In genomic region chr16:10938321-10938720, GRCh38 we compare ENCODE assay signal across 9 cellular contexts. TPM values are rescaled to one million over a fixed set of nuclear protein-coding genes. Genes with fewer than 3 reads are reported as not detected.
A peak's percentile ranks its signal among the peaks of the same experiment; 100 is the strongest.
DNase-seq lines count a peak whose midpoint lies in the region; TF ChIP-seq lines count a peak whose summit lies in the region.
"Had no signal": no experiment of that assay in that cellular context is flagged by ENCODE, and none has a peak within 500 bp of the region (broad histone marks: within the 10 kb centered on the region; RNA-seq: fewer than 3 reads in every experiment).

No MANE protein-coding gene starts in this region.

- intact Hi-C loops in A673 (cut with micrococcal nuclease; ENCODE audit: unreplicated experiment), result no loop called here

- H3K4me1 ChIP-seq in A673 (ENCODE audit: insufficient read depth, low read length, poor library complexity, severe bottlenecking), result peaks cover 13% of the 10 kb centered on the region

- no peak overlapping the region for H3K27ac ChIP-seq in A673 (ENCODE audit: low read depth, low read length, poor library complexity, severe bottlenecking)

- peaks cover 60% of the 10 kb centered on the region for H3K4me1 Mint-ChIP-seq in T-helper 2 cell treated with Interferon-gamma antibody and Interleukin-4, amounts not matched to agents 5 μg/mL and 100 μg/mL, for 36 hours (ENCODE audit: low read depth)
- H3K4me1 Mint-ChIP-seq in immature natural killer cell, result peaks cover 74 to 92% of the 10 kb centered on the region in 2 donors

- H3K4me3 ChIP-seq in A673 (ENCODE audit: low read depth, low read length, poor library complexity, severe bottlenecking), result no peak overlapping the region

- peak overlapping the region; percentile 91 for H3K4me3 Mint-ChIP-seq in T-helper 2 cell treated with Interferon-gamma antibody and Interleukin-4, amounts not matched to agents 5 μg/mL and 100 μg/mL, for 36 hours
- H3K4me3 Mint-ChIP-seq in immature natural killer cell, result peak overlapping the region in 4 of 5 donors; percentile 56 to 76 (median 66)

- H3K27me3 Mint-ChIP-seq in T-helper 2 cell treated with Interferon-gamma antibody and Interleukin-4, amounts not matched to agents 5 μg/mL and 100 μg/mL, for 36 hours (ENCODE audit: low read depth), result no peaks in the 10 kb centered on the region
- peaks cover 0 to 6% (median 0%) of the 10 kb centered on the region in 3 donors for H3K27me3 Mint-ChIP-seq in immature natural killer cell (ENCODE audit: low read depth in 3 of 3)

- H3K9me3 ChIP-seq in A673 (ENCODE audit: low read depth, low read length, poor library complexity, severe bottlenecking), result no peaks in the 10 kb centered on the region

- CTCF ChIA-PET in A673 (lab: Charles Lee), result no interaction called here

- H3K36me3 Mint-ChIP-seq in T-helper 2 cell treated with Interferon-gamma antibody and Interleukin-4, amounts not matched to agents 5 μg/mL and 100 μg/mL, for 36 hours (ENCODE audit: low read depth), result peaks cover 26% of the 10 kb centered on the region
- peaks cover 0 to 4% (median 2%) of the 10 kb centered on the region in 3 donors for H3K36me3 Mint-ChIP-seq in immature natural killer cell

- no peaks in the 10 kb centered on the region for H3K36me3 ChIP-seq in A673 (ENCODE audit: insufficient read depth, low read length, poor library complexity, severe bottlenecking)

- POLR2A ChIA-PET in A673 (lab: Charles Lee; ENCODE audit: low non-redundant PET), result no interaction called here

- H3K27ac Mint-ChIP-seq in T-helper 2 cell treated with Interferon-gamma antibody and Interleukin-4, amounts not matched to agents 5 μg/mL and 100 μg/mL, for 36 hours, result peak overlapping the region; percentile 43
- peak overlapping the region in 3 of 6 donors; percentile 9 to 38 (median 32) for H3K27ac Mint-ChIP-seq in immature natural killer cell

- no peaks in the 10 kb centered on the region for H3K9me3 Mint-ChIP-seq in T-helper 2 cell treated with Interferon-gamma antibody and Interleukin-4, amounts not matched to agents 5 μg/mL and 100 μg/mL, for 36 hours
- H3K9me3 Mint-ChIP-seq in immature natural killer cell, result no peaks in the 10 kb centered on the region

- DNase-seq in T-helper 2 cell treated with Interferon-gamma antibody and Interleukin-4, amounts not matched to agents 5 μg/mL and 100 μg/mL, for 36 hours (ENCODE audit: low spot score), result peak; percentile 53
- no peak for DNase-seq in T-helper 2 cell
- DNase-seq in activated CD4-positive, alpha-beta T cell treated with anti-CD3 and anti-CD28 coated beads, Interleukin-2, amount 50 U/mL, for 48 hours, result peak; percentile 51 to 65
- DNase-seq in immature natural killer cell, result no peak
- peak; percentile 69 for DNase-seq in stimulated activated CD8-positive, alpha-beta memory T cell treated with anti-CD3 and anti-CD28 coated beads, Interleukin-4, amount 100 ng/mL, for 48 hours
- DNase-seq in AG08395 (ENCODE audit: low spot score), result no peak
- DNase-seq in A673 (ENCODE audit: low spot score), result no peak
- no peak for DNase-seq in Ammon's horn (ENCODE audit: low spot score)
- DNase-seq: NCI-H1092 treated with DMSO at 0.1 percent for 48 hours had no signal

- BruUV-seq in A673 (replicated peaks; lab: Mats Ljungman, UMichigan), result no TSS peak

- no peak for TF ChIP-seq CTCF in A673 (conservative IDR thresholded peaks at IDR 0.05; ENCODE audit: low read depth, low read length)

- no peaks in the 10 kb centered on the region for H3K27me3 ChIP-seq in A673 (replicated peaks; ENCODE audit: insufficient read depth, low read depth, low read length, poor library complexity)

RNA-seq across cellular contexts. Expression of gene DEXI, which starts 3.9 kb away (rescaled TPM):
- polyA plus RNA-seq in immature natural killer cell, result 10 to 100 TPM; 35.2 to 49.8 (median 45.9) TPM
- 30.7 and 31.6 TPM in 2 replicates for total RNA-seq in A673 (2021)

RNA-seq across cellular contexts. Expression of gene CLEC16A, which starts 6.0 kb away (rescaled TPM):
- polyA plus RNA-seq in immature natural killer cell, result 10 to 100 TPM in 1 of 3 donors, 1 to 10 TPM in 2; 5.6 to 19.9 (median 5.6) TPM
- total RNA-seq in A673 (2021), result 21.3 and 23.4 TPM in 2 replicates

Comparison
In these comparisons a context has a peak if more than half of its experiments do, and no peak if none do; other contexts are left out.
1. DNase-seq: peak in T-helper 2 cell treated with Interferon-gamma antibody and Interleukin-4, amounts not matched to agents 5 μg/mL and 100 μg/mL, for 36 hours (single experiment), activated CD4-positive, alpha-beta T cell treated with anti-CD3 and anti-CD28 coated beads, Interleukin-2, amount 50 U/mL, for 48 hours (2 of 2) and stimulated activated CD8-positive, alpha-beta memory T cell treated with anti-CD3 and anti-CD28 coated beads, Interleukin-4, amount 100 ng/mL, for 48 hours (single experiment); none in T-helper 2 cell (0 of 5), immature natural killer cell (0 of 3), AG08395 (single experiment), A673 (single experiment) and Ammon's horn (single experiment).